In the genomic region with DNA sequence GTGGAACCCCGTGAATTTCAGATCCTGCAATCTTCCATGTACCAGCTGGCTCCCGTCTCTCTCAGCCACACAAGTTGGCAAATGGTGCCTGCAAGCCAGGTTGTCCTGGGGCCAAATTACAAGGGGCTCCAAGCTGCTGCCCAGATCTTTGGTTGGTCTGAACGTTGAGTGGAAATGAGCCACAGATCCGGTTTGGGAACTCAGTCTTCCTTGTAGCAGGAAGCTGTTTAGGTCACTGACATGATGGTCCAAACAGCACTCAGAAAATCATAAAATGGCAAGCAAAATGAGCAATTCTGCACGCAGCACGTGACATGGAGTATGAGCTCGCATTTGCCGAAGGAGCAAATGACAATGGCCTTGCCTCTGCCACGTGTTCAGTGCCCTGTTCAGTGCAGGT, we compare ENCODE assay signal across 22 cellular contexts.
A peak's percentile ranks its signal among the peaks of the same experiment; 100 is the strongest.
DNase-seq lines count a peak whose midpoint lies in the region; FAIRE-seq and TF ChIP-seq lines count a peak whose summit lies in the region.
"Had no signal": no experiment of that assay in that cellular context is flagged by ENCODE, and none has a peak within 500 bp of the region (broad histone marks: within the 10 kb centered on the region; RNA-seq: fewer than 3 reads in every experiment).

No MANE protein-coding gene starts in this region.

- H3K4me1 Mint-ChIP-seq in activated T-cell treated with anti-CD3 and anti-CD28 coated beads, Interleukin-2, amount 50 U/mL, for 24 hours (ENCODE audit: low read depth) = no peaks in the 10 kb centered on the region
- H3K4me1 Mint-ChIP-seq: CD4-positive, CD25-positive, alpha-beta regulatory T cell had no signal

- H3K27ac Mint-ChIP-seq in activated T-cell treated with anti-CD3 and anti-CD28 coated beads, Interleukin-2, amount 50 U/mL, for 24 hours = no peak overlapping the region

- no peak for TF ChIP-seq CTCF in suprapubic skin (IDR thresholded peaks at IDR 0.05)
- no peak for TF ChIP-seq CTCF in D721Med (IDR thresholded peaks at IDR 0.05; ENCODE audit: insufficient read depth, missing control alignments)

- no peak overlapping the region for H3K27ac ChIP-seq in suprapubic skin
- H3K27ac ChIP-seq: HL-60, PC-9, SJCRH30 had no signal

- H3K36me3 ChIP-seq in suprapubic skin = no peaks in the 10 kb centered on the region
- H3K36me3 ChIP-seq: SJCRH30 had no signal

- DNase-seq in activated effector memory CD4-positive, alpha-beta T cell treated with anti-CD3 and anti-CD28 coated beads, Interleukin-2, amount 50 U/mL, for 16 hours = peak; percentile 50
- DNase-seq in activated effector memory CD4-positive, alpha-beta T cell treated with Interleukin-2 at 50 U/mL for 16 hours = no peak
- DNase-seq in NCI-H446 treated with DMSO at 0.1 percent for 48 hours (lab: John Stamatoyannopoulos, UW) = peak; percentile 86
- DNase-seq in islet precursor cell = peak; percentile 33
- peak; percentile 28 to 41 for DNase-seq in suprapubic skin (ENCODE audit: low spot score in 2 of 2)
- no peak for DNase-seq in stimulated activated CD4-positive, alpha-beta T cell treated with anti-CD3 and anti-CD28 coated beads, Interleukin-1b, Interleukin-23, amount 100 ng/mL, for 48 hours
- DNase-seq in D721Med (ENCODE audit: insufficient read length, low spot score) = no peak
- no peak for DNase-seq in activated T-cell treated with anti-CD3 and anti-CD28 coated beads, Interleukin-2, amount 50 U/mL, for 24 hours
- DNase-seq: CD4-positive, CD25-positive, alpha-beta regulatory T cell; GDM1; Kasumi-1; NCI-H1092 treated with DMSO at 0.1 percent for 48 hours; NCI-H1436; NCI-H1930; NCI-H2107; NCI-H526 treated with DMSO at 0.1 percent for 48 hours; PC-9; SJCRH30 had no signal

- H3K27me3 ChIP-seq in suprapubic skin = peaks cover 39% of the 10 kb centered on the region

- no peaks in the 10 kb centered on the region for H3K9me3 Mint-ChIP-seq in activated T-cell treated with anti-CD3 and anti-CD28 coated beads, Interleukin-2, amount 50 U/mL, for 24 hours
- H3K9me3 Mint-ChIP-seq: CD4-positive, CD25-positive, alpha-beta regulatory T cell had no signal

- no peak overlapping the region for H3K4me3 Mint-ChIP-seq in activated T-cell treated with anti-CD3 and anti-CD28 coated beads, Interleukin-2, amount 50 U/mL, for 24 hours
- H3K4me3 Mint-ChIP-seq: CD4-positive, CD25-positive, alpha-beta regulatory T cell had no signal

- no peak for TF ChIP-seq EP300 in suprapubic skin (IDR thresholded peaks at IDR 0.05)

- H3K27me3 Mint-ChIP-seq in activated T-cell treated with anti-CD3 and anti-CD28 coated beads, Interleukin-2, amount 50 U/mL, for 24 hours = peaks cover 9% of the 10 kb centered on the region
- H3K27me3 Mint-ChIP-seq: CD4-positive, CD25-positive, alpha-beta regulatory T cell had no signal

- TF ChIP-seq POLR2A in suprapubic skin (IDR thresholded peaks at IDR 0.05) = no peak

- no peaks in the 10 kb centered on the region for H3K9me3 ChIP-seq in suprapubic skin
- H3K9me3 ChIP-seq: SJCRH30 had no signal

- 86% methylated on average over 9 of the region's 9 CpGs for WGBS in suprapubic skin

- no peak for FAIRE-seq in D721Med (lab: Jason Lieb, UNC)
- FAIRE-seq: GM12891, GM19239, H54 had no signal

- peaks cover 11% of the 10 kb centered on the region for H3K4me1 ChIP-seq in suprapubic skin
- H3K4me1 ChIP-seq: SJCRH30 had no signal

- H3K4me3 ChIP-seq in suprapubic skin = no peak overlapping the region
- H3K4me3 ChIP-seq: PC-9, SJCRH30 had no signal

- no peaks in the 10 kb centered on the region for H3K36me3 Mint-ChIP-seq in activated T-cell treated with anti-CD3 and anti-CD28 coated beads, Interleukin-2, amount 50 U/mL, for 24 hours (ENCODE audit: low read depth)
- H3K36me3 Mint-ChIP-seq: CD4-positive, CD25-positive, alpha-beta regulatory T cell had no signal

Comparison
In these comparisons a context has a peak if more than half of its experiments do, and no peak if none do; other contexts are left out.
1. DNase-seq: peak in activated effector memory CD4-positive, alpha-beta T cell treated with anti-CD3 and anti-CD28 coated beads, Interleukin-2, amount 50 U/mL, for 16 hours (single experiment), NCI-H446 treated with DMSO at 0.1 percent for 48 hours (single experiment), islet precursor cell (single experiment) and suprapubic skin (2 of 2); none in activated effector memory CD4-positive, alpha-beta T cell treated with Interleukin-2 at 50 U/mL for 16 hours (single experiment), stimulated activated CD4-positive, alpha-beta T cell treated with anti-CD3 and anti-CD28 coated beads, Interleukin-1b, Interleukin-23, amount 100 ng/mL, for 48 hours (single experiment), D721Med (single experiment) and activated T-cell treated with anti-CD3 and anti-CD28 coated beads, Interleukin-2, amount 50 U/mL, for 24 hours (single experiment).